In genomic region chr1:185317034-185317885, GRCh38 we compare ENCODE assay signal across 7 cellular contexts. TPM values are rescaled to one million over a fixed set of nuclear protein-coding genes. Genes with fewer than 3 reads are reported as not detected.
DNase-seq lines count a peak whose midpoint lies in the region; ATAC-seq, FAIRE-seq and TF ChIP-seq lines count a peak whose summit lies in the region.

IVNS1ABP (minus strand) TSS chr1:185317243; CDS start chr1:185309493, 7,750 bp downstream.

- H3K4me2 ChIP-seq in hepatocyte: peak within 1 kb of the TSS; percentile 83

- peaks cover 45% of the 10 kb centered on the region for H3K79me2 ChIP-seq in hepatocyte

- peak within 1 kb of the TSS; percentile 74 for H2AFZ ChIP-seq in hepatocyte

- H3K9me3 ChIP-seq in hepatocyte (ENCODE audit: low read depth): no peaks in the 10 kb centered on the region

- in situ Hi-C loops in astrocyte of the cerebellum (cut with HindIII; ENCODE audit: low sequenced_read_pairs): no loop called here

- H3K9me2 ChIP-seq in hepatocyte (replicated peaks; ENCODE audit: insufficient read depth): no peaks in the 10 kb centered on the region

- H3K36me3 ChIP-seq in hepatocyte (replicated peaks; ENCODE audit: insufficient read depth, low read depth): no peaks in the 10 kb centered on the region

- WGBS in hepatocyte (ENCODE audit: low lambda C conversion rate, missing lambda C conversion rate): 2% methylated on average over 49 of the region's 80 CpGs

- peak; percentile 67 for ATAC-seq in HG02981 (IDR thresholded peaks at IDR 0.05; ENCODE audit: unreplicated experiment)

- H4K20me1 ChIP-seq in hepatocyte (ENCODE audit: insufficient read depth, poor library complexity, severe bottlenecking): peaks cover 37% of the 10 kb centered on the region

- DNase-seq in GM18507 (ENCODE audit: extremely low spot score, insufficient read length, low read depth) (peak; percentile 76), NCI-H2029 (lab: John Stamatoyannopoulos, UW) (peak; percentile 92), T-helper 22 cell (ENCODE audit: low read depth) (peak; percentile 93), astrocyte of the cerebellum (ENCODE audit: low read depth) (peak; percentile 76), hepatocyte (ENCODE audit: low spot score) (peak; percentile 96), retina (peak; percentile 96)

- H3K4me1 ChIP-seq in hepatocyte (ENCODE audit: insufficient read depth): peaks cover 32% of the 10 kb centered on the region

- no peaks in the 10 kb centered on the region for H3K27me3 ChIP-seq in hepatocyte

- TF ChIP-seq CTCF in astrocyte of the cerebellum (IDR thresholded peaks at IDR 0.05; ENCODE audit: low read depth, low read length, missing control alignments): peak; percentile 8
- TF ChIP-seq CTCF in hepatocyte (IDR thresholded peaks at IDR 0.05; ENCODE audit: poor library complexity): peak; percentile 39

- H3K27ac ChIP-seq in hepatocyte: peak within 1 kb of the TSS; percentile 99

- peak within 1 kb of the TSS; percentile 95 for H3K4me3 ChIP-seq in astrocyte of the cerebellum (ENCODE audit: low read depth, low read length)
- peak within 1 kb of the TSS; percentile 84 for H3K4me3 ChIP-seq in hepatocyte

- FAIRE-seq in GM18507 (lab: Jason Lieb, UNC): peak; percentile 89

RNA-seq across cellular contexts. Expression of gene IVNS1ABP, which starts in this region (rescaled TPM):
- 99.0 and 116 TPM in 2 replicates for total RNA-seq in hepatocyte
- 74.4 and 78.7 TPM in 2 replicates for polyA plus RNA-seq in hepatocyte

Comparison
In these comparisons a context has a peak if more than half of its experiments do, and no peak if none do; other contexts are left out.
1. Peak in every context shown above with its lines: DNase-seq, ATAC-seq, H3K4me3 ChIP-seq and H3K27ac ChIP-seq.